2 cellular contexts compared by ENCODE assay signal in genomic region chr2:150607471-150607870, GRCh38.
TF ChIP-seq lines count a peak whose summit lies in the region.

No MANE protein-coding gene starts in this region.

TF ChIP-seq in A549, 52 proteins besides CTCF, POLR2A, EP300 and RAD21 (continued from another document):
- TF ChIP-seq BCL3 (IDR thresholded peaks at IDR 0.05), result no peak
- TF ChIP-seq, protein P1, sequence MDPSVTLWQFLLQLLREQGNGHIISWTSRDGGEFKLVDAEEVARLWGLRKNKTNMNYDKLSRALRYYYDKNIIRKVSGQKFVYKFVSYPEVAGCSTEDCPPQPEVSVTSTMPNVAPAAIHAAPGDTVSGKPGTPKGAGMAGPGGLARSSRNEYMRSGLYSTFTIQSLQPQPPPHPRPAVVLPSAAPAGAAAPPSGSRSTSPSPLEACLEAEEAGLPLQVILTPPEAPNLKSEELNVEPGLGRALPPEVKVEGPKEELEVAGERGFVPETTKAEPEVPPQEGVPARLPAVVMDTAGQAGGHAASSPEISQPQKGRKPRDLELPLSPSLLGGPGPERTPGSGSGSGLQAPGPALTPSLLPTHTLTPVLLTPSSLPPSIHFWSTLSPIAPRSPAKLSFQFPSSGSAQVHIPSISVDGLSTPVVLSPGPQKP (IDR thresholded peaks at IDR 0.05; ENCODE audit: low read depth, low read length), result no peak
- TF ChIP-seq CBX8 (IDR thresholded peaks at IDR 0.05), result no peak

TF ChIP-seq in SK-N-SH treated with all-trans-retinoic acid at 6 μM for 48 hours, 23 proteins besides CTCF, POLR2A, EP300 and RAD21 (continued from another document):
- TF ChIP-seq ZNF8 (CRISPR knock-in tag; IDR thresholded peaks at IDR 0.05), result no peak
- no peak for TF ChIP-seq BACH2 (CRISPR knock-in tag; IDR thresholded peaks at IDR 0.05; ENCODE audit: borderline replicate concordance)
- TF ChIP-seq ZNF565 (CRISPR knock-in tag; conservative IDR thresholded peaks at IDR 0.05; ENCODE audit: low read depth), result no peak
- no peak for TF ChIP-seq ZC3H10 (CRISPR knock-in tag; IDR thresholded peaks at IDR 0.05)
- TF ChIP-seq, protein P2, sequence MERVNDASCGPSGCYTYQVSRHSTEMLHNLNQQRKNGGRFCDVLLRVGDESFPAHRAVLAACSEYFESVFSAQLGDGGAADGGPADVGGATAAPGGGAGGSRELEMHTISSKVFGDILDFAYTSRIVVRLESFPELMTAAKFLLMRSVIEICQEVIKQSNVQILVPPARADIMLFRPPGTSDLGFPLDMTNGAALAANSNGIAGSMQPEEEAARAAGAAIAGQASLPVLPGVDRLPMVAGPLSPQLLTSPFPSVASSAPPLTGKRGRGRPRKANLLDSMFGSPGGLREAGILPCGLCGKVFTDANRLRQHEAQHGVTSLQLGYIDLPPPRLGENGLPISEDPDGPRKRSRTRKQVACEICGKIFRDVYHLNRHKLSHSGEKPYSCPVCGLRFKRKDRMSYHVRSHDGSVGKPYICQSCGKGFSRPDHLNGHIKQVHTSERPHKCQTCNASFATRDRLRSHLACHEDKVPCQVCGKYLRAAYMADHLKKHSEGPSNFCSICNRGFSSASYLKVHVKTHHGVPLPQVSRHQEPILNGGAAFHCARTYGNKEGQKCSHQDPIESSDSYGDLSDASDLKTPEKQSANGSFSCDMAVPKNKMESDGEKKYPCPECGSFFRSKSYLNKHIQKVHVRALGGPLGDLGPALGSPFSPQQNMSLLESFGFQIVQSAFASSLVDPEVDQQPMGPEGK (CRISPR knock-in tag; IDR thresholded peaks at IDR 0.05; ENCODE audit: borderline replicate concordance), result no peak
